In the genomic region with DNA sequence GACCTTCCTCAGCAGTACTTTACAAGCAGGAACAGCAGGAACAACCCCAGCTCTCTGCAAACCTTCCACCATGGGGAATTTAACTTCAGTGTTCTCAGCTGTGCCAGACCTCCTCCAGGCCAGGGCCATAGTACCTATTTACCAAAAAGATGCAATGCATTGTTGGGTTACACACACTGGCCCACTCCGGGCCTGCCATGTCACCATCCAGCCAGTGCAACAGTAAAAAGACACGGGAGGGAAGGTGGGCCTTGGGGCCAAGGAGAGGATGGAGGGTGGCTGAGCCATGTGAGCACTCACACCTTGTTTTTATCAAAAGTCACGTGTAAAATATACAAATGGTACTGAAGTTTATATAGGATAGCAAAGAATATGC, we compare ENCODE assay signal across 1 cellular context.
TF ChIP-seq lines count a peak whose summit lies in the region.

No MANE protein-coding gene starts in this region.

TF ChIP-seq in A549, 52 proteins besides CTCF, POLR2A, EP300 and RAD21 (continued from another document):
- TF ChIP-seq, protein P1, sequence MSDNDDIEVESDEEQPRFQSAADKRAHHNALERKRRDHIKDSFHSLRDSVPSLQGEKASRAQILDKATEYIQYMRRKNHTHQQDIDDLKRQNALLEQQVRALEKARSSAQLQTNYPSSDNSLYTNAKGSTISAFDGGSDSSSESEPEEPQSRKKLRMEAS (IDR thresholded peaks at IDR 0.05) = no peak; the same call in 1 of the 2 replicates
